In the genomic region with DNA sequence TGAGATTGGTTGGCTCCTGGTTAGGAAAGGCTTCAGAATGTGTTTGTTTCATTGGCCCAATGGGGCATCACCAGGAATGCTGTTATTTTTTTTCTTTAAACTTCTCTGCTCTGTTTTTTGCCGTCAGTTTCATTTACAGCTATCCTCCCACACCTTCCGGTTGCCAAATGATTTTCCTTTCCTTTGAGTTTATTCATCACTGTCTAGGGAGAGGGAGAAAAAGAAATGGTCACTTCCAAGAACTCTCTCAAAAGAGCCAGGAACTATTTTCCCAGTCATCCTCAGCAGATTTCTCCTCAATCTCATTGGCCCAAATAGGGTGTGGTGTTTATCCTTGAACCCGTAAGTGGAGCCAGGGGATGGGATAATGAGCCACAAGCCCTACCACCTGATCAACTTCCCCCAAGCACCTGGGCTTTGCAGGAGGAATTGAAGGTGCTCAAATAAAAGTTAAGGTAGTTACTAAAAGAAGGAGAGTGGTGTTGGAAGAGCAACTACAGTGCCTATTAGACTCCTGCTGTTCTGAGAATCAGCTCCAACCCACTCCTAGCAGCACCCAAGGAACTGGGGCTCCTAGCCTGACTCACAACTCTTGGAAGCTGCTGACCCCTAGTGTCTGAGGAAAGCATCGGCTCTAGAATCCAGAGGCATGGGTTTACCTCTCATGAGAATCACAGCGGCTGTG, we compare ENCODE assay signal across 9 cellular contexts. TPM values are rescaled to one million over a fixed set of nuclear protein-coding genes. Genes with fewer than 3 reads are reported as not detected.
DNase-seq lines count a peak whose midpoint lies in the region; ATAC-seq, FAIRE-seq and TF ChIP-seq lines count a peak whose summit lies in the region.
"Had no signal": no experiment of that assay in that cellular context is flagged by ENCODE, and none has a peak within 500 bp of the region (broad histone marks: within the 10 kb centered on the region; RNA-seq: fewer than 3 reads in every experiment).

No MANE protein-coding gene starts in this region.

- FAIRE-seq in endometrium (lab: Jason Lieb, UNC): peak; percentile 39

- TF ChIP-seq CTCF in SK-N-SH (IDR thresholded peaks at IDR 0.05) (peak; percentile 95), upper lobe of right lung (IDR thresholded peaks at IDR 0.05) (peak; percentile 87)

- H3K4me3 ChIP-seq in SK-N-SH (ENCODE audit: low read depth in 2 of 2, low read length in 1 of 2) (no peak overlapping the region; a peak in 1 of 4 replicates), upper lobe of right lung (no peak overlapping the region)

- POLR2A ChIA-PET in SK-N-SH (lab: Yijun Ruan, JAX): interaction anchor here (0.5 kb wide), 1 partner anchor 41 kb away, joined by 3 read pairs; no protein-coding TSS in a partner anchor

- H3K79me2 ChIP-seq in SK-N-SH (ENCODE audit: insufficient read depth): peaks cover 91% of the 10 kb centered on the region; the same call in 1 of the 2 replicates

- WGBS in SK-N-SH (ENCODE audit: low lambda C conversion rate): 94% methylated on average over 4 of the region's 5 CpGs

- peak; percentile 99 for TF ChIP-seq RAD21 in SK-N-SH (IDR thresholded peaks at IDR 0.05; ENCODE audit: low read length)

- intact Hi-C loops in upper lobe of right lung (cut with DNase I): loop anchor here (10.0 kb wide), 1 partner anchor 190 kb away; no protein-coding TSS in a partner anchor

- no peak overlapping the region for H2AFZ ChIP-seq in SK-N-SH (ENCODE audit: low read depth)

- H3K9me2 ChIP-seq in SK-N-SH: no peaks in the 10 kb centered on the region

- H3K4me2 ChIP-seq in SK-N-SH: no peak overlapping the region

- no peaks in the 10 kb centered on the region for H3F3A ChIP-seq in SK-N-SH (replicated peaks; ENCODE audit: insufficient read depth)

- TF ChIP-seq EP300 in SK-N-SH (IDR thresholded peaks at IDR 0.05; ENCODE audit: borderline replicate concordance in 1 of 2, low read depth in 1 of 2, low read length in 1 of 2): no peak

- DNase-seq in AML-193 (lab: John Stamatoyannopoulos, UW) (peak; percentile 74 to 75), NCI-H1105 (lab: John Stamatoyannopoulos, UW) (peak; percentile 83), SK-N-SH (peak; percentile 71), middle frontal gyrus (ENCODE audit: extremely low spot score, low spot score) (peak; percentile 83), upper lobe of right lung (no peak)

- CTCF ChIA-PET in SK-N-SH (lab: Yijun Ruan, JAX): interaction anchor here (0.5 to 8.0 kb wide), 53 partner anchors 10 to 993 kb away, joined by 3 to 135 read pairs (median 4); partner anchors contain the start of gene IL12A

- no peaks in the 10 kb centered on the region for H3K9me3 ChIP-seq in SK-N-SH
- H3K9me3 ChIP-seq in upper lobe of right lung: no peaks in the 10 kb centered on the region

- peak; percentile 98 for ATAC-seq in GM18505 (IDR thresholded peaks at IDR 0.05; ENCODE audit: unreplicated experiment)
- peak; percentile 99 for ATAC-seq in HG02798 (IDR thresholded peaks at IDR 0.05; ENCODE audit: poor library complexity, unreplicated experiment)
- peak; percentile 97 for ATAC-seq in upper lobe of right lung

- H3K27me3 ChIP-seq in SK-N-SH (ENCODE audit: insufficient read depth) (no peaks in the 10 kb centered on the region), upper lobe of right lung (no peaks in the 10 kb centered on the region)

- H3K4me1 ChIP-seq in SK-N-SH (ENCODE audit: control insufficient read depth in 1 of 2, insufficient read depth in 2 of 2, low read depth in 1 of 2, low read length in 1 of 2): peaks cover 0 to 2% of the 10 kb centered on the region in 2 experiments; a peak in 1 of 4 replicates
- peaks cover 31% of the 10 kb centered on the region for H3K4me1 ChIP-seq in upper lobe of right lung

- H3K9ac ChIP-seq in SK-N-SH: no peak overlapping the region

- TF ChIP-seq POLR2A in GM18505 (IDR thresholded peaks at IDR 0.05; ENCODE audit: borderline replicate concordance, extremely low read depth, insufficient read depth, insufficient read length): no peak

- H3K27ac ChIP-seq in SK-N-SH (ENCODE audit: low read depth in 2 of 2, low read length in 1 of 2) (no peak overlapping the region), upper lobe of right lung (no peak overlapping the region)

- no peaks in the 10 kb centered on the region for H3K36me3 ChIP-seq in SK-N-SH (replicated peaks in 1 of 2; ENCODE audit: control insufficient read depth in 1 of 2, insufficient read depth in 2 of 2, low read length in 1 of 2)
- H3K36me3 ChIP-seq in upper lobe of right lung: no peaks in the 10 kb centered on the region

- peaks cover 35% of the 10 kb centered on the region; the same call in 1 of the 2 replicates for H4K20me1 ChIP-seq in SK-N-SH (ENCODE audit: insufficient read depth)

TF ChIP-seq in SK-N-SH, 30 proteins besides CTCF, POLR2A, EP300 and RAD21:
- TF ChIP-seq NRF1 (IDR thresholded peaks at IDR 0.05; ENCODE audit: low read depth, low read length) (peak; percentile 31; the same call in 1 of the 2 replicates), RCOR1 (IDR thresholded peaks at IDR 0.05; ENCODE audit: low read length) (0 out of 2 replicates have a peak, but pooled peaks have one; percentile 25), SMC3 (IDR thresholded peaks at IDR 0.05; ENCODE audit: low read depth, low read length) (peak; percentile 98)
- TF ChIP-seq, protein P1, sequence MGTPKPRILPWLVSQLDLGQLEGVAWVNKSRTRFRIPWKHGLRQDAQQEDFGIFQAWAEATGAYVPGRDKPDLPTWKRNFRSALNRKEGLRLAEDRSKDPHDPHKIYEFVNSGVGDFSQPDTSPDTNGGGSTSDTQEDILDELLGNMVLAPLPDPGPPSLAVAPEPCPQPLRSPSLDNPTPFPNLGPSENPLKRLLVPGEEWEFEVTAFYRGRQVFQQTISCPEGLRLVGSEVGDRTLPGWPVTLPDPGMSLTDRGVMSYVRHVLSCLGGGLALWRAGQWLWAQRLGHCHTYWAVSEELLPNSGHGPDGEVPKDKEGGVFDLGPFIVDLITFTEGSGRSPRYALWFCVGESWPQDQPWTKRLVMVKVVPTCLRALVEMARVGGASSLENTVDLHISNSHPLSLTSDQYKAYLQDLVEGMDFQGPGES (IDR thresholded peaks at IDR 0.05; ENCODE audit: low read depth, low read length): no peak

RNA-seq across cellular contexts. Expression of gene SCHIP1, which starts 34.8 kb away (rescaled TPM):
- 13.0 and 18.1 TPM in 2 replicates for polyA plus RNA-seq in SK-N-SH (2012; rRNA removed)
- 17.4 and 22.1 TPM in 2 replicates for polyA plus RNA-seq in SK-N-SH (2012; cell fraction: cytosol; rRNA removed)
- polyA plus RNA-seq in SK-N-SH (2012; cell fraction: nucleus; rRNA removed): 13.8 and 25.4 TPM in 2 replicates
- total RNA-seq in upper lobe of right lung: 15.0 TPM
- total RNA-seq: T-helper 1 cell treated with Interleukin-12 subunit alpha and Interleukin-12 subunit beta and Interleukin-4 antibody, amounts not matched to agents 30 ng/mL and 1 ng/mL, for 36 hours had no signal
